In the genomic region with DNA sequence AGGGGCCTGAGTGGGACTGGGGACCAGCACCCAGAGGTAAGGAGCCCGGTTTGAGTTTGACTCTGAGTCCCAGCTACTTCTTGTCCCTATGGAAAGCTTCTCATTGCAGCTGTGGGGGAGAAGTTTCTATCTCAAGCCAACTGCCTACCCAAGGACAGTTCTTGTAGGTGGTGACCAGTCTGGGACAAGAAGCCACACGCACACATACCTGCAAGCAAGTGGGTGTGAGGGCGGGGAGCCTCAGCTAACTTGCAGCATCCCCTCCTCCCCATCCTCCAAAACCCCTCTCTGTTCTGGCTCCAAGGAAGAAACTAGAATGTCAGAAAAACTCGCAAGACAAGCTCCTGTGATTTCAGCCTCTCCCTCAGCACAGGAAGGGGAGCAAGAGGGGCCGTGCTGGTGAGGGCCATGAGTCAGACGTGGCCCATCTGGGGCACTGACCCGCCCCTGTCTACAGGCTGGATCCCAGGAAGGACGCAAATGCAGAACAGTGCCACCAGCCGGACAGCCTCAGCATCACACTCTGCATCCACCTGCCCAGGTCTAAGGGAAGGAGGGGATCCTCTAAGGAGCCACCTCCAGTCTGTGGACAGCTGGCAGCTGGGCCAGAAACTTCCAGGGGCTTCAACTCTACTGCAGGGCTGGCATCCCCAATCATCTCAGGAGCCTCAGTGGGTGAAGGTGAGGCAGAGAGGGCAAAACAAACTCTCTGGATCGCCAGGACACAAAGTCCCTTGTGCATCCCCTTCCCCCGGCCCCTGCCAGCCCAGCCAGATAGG, we compare ENCODE assay signal across 8 cellular contexts.
DNase-seq lines count a peak whose midpoint lies in the region; ATAC-seq and TF ChIP-seq lines count a peak whose summit lies in the region.

No MANE protein-coding gene starts in this region.

- H3K79me2 ChIP-seq in OCI-LY3 (ENCODE audit: low read length), result no peaks in the 10 kb centered on the region

- H3K36me3 ChIP-seq in OCI-LY3 (replicated peaks; ENCODE audit: low read depth, low read length), result no peaks in the 10 kb centered on the region

- no peaks in the 10 kb centered on the region for H3K27me3 ChIP-seq in OCI-LY3 (ENCODE audit: low read depth, low read length)

- DNase-seq in GM04503 (ENCODE audit: low read depth) (peak; percentile 50), ecto neural progenitor cell (ENCODE audit: low spot score) (peak; percentile 82), mucosa of gallbladder (ENCODE audit: low spot score) (peak; percentile 75), globus pallidus (ENCODE audit: low spot score) (no peak), NCI-H1105 (lab: John Stamatoyannopoulos, UW) (no peak), Kasumi-1 (lab: John Stamatoyannopoulos, UW) (no peak)

- H3K27ac ChIP-seq in OCI-LY3 (ENCODE audit: low read length), result no peak overlapping the region

- H2AFZ ChIP-seq in OCI-LY3 (ENCODE audit: low read depth, low read length), result no peak overlapping the region

- H3K4me3 ChIP-seq in OCI-LY3 (ENCODE audit: low read length), result no peak overlapping the region

- no peak overlapping the region for H3K4me2 ChIP-seq in OCI-LY3 (ENCODE audit: low read length)

- H3K4me1 ChIP-seq in OCI-LY3 (ENCODE audit: low read length), result no peaks in the 10 kb centered on the region

- peak; percentile 53 for TF ChIP-seq CTCF in OCI-LY3 (IDR thresholded peaks at IDR 0.05; ENCODE audit: low read depth, low read length)

- H4K20me1 ChIP-seq in OCI-LY3 (ENCODE audit: insufficient read depth, low read length), result no peaks in the 10 kb centered on the region

- peak; percentile 49 for ATAC-seq in HG02678 (IDR thresholded peaks at IDR 0.05; ENCODE audit: unreplicated experiment)

- H3K9me3 ChIP-seq in OCI-LY3 (ENCODE audit: insufficient read depth, low read length), result no peaks in the 10 kb centered on the region

- no peak overlapping the region for H3K9ac ChIP-seq in OCI-LY3 (ENCODE audit: low read length)

Comparison
In these comparisons a context has a peak if more than half of its experiments do, and no peak if none do; other contexts are left out.
1. DNase-seq: peak in GM04503 (single experiment), ecto neural progenitor cell (single experiment) and mucosa of gallbladder (single experiment); none in globus pallidus (single experiment), NCI-H1105 (single experiment) and Kasumi-1 (0 of 2).